10 cellular contexts compared by ENCODE assay signal in genomic region chr11:76666408-76666807, GRCh38. TPM values are rescaled to one million over a fixed set of nuclear protein-coding genes. Genes with fewer than 3 reads are reported as not detected.
DNase-seq lines count a peak whose midpoint lies in the region; ATAC-seq, FAIRE-seq and TF ChIP-seq lines count a peak whose summit lies in the region.
"Had no signal": no experiment of that assay in that cellular context is flagged by ENCODE, and none has a peak within 500 bp of the region (broad histone marks: within the 10 kb centered on the region; RNA-seq: fewer than 3 reads in every experiment).

No MANE protein-coding gene starts in this region.

- H3K4me1 Mint-ChIP-seq in activated T-cell treated with anti-CD3 and anti-CD28 coated beads, Interleukin-2, amount 50 U/mL, for 4 hours (ENCODE audit: low read depth) = peaks cover 29% of the 10 kb centered on the region
- H3K4me1 Mint-ChIP-seq in WTC11 = peaks cover 21% of the 10 kb centered on the region

- H3K36me3 ChIP-seq in upper lobe of right lung = no peaks in the 10 kb centered on the region

- TF ChIP-seq CTCF in WTC11 (IDR thresholded peaks at IDR 0.05) = no peak
- no peak for TF ChIP-seq CTCF in upper lobe of right lung (IDR thresholded peaks at IDR 0.05)

- no peak for ATAC-seq in activated T-cell treated with anti-CD3 and anti-CD28 coated beads, Interleukin-2, amount 50 U/mL, for 4 hours
- ATAC-seq in WTC11 (peak; percentile 54), left lobe of liver (peak; percentile 31), upper lobe of right lung (peak; percentile 36), HG03342 (IDR thresholded peaks at IDR 0.05; ENCODE audit: unreplicated experiment) (no peak)

- POLR2A ChIA-PET in WTC11 (lab: Charles Lee) = no interaction called here

- intact Hi-C loops in upper lobe of right lung (cut with DNase I) = loop anchor here (10.0 kb wide), 1 partner anchor 52 kb away; no protein-coding TSS in a partner anchor

- H3K9me3 Mint-ChIP-seq in activated T-cell treated with anti-CD3 and anti-CD28 coated beads, Interleukin-2, amount 50 U/mL, for 4 hours = no peaks in the 10 kb centered on the region
- H3K9me3 Mint-ChIP-seq in WTC11 = no peaks in the 10 kb centered on the region

- CTCF ChIA-PET in WTC11 (lab: Charles Lee) = interaction anchor here (1.4 kb wide), 1 partner anchor 68 kb away, joined by 3 read pairs; no protein-coding TSS in a partner anchor

- H3K27me3 Mint-ChIP-seq in activated T-cell treated with anti-CD3 and anti-CD28 coated beads, Interleukin-2, amount 50 U/mL, for 4 hours (ENCODE audit: low read depth) = peaks cover 23% of the 10 kb centered on the region
- peaks cover 17% of the 10 kb centered on the region for H3K27me3 Mint-ChIP-seq in WTC11 (ENCODE audit: low read depth)

- no peaks in the 10 kb centered on the region for H3K36me3 Mint-ChIP-seq in activated T-cell treated with anti-CD3 and anti-CD28 coated beads, Interleukin-2, amount 50 U/mL, for 4 hours (ENCODE audit: insufficient read depth)
- H3K36me3 Mint-ChIP-seq in WTC11 = no peaks in the 10 kb centered on the region

- H3K27ac ChIP-seq in upper lobe of right lung = peak overlapping the region; percentile 24

- H3K27me3 ChIP-seq in upper lobe of right lung = peaks cover 13% of the 10 kb centered on the region

- FAIRE-seq in HTR-8/SVneo (lab: Jason Lieb, UNC) = no peak

- peak overlapping the region; percentile 41 for H3K4me3 Mint-ChIP-seq in activated T-cell treated with anti-CD3 and anti-CD28 coated beads, Interleukin-2, amount 50 U/mL, for 4 hours
- H3K4me3 Mint-ChIP-seq in WTC11 = no peak overlapping the region

- no peak overlapping the region for H3K27ac Mint-ChIP-seq in WTC11

- H3K4me3 ChIP-seq in upper lobe of right lung = peak overlapping the region; percentile 44

- peaks cover 32% of the 10 kb centered on the region for H3K4me1 ChIP-seq in upper lobe of right lung

- DNase-seq in activated T-cell treated with anti-CD3 and anti-CD28 coated beads, Interleukin-2, amount 50 U/mL, for 4 hours = no peak
- DNase-seq in activated T-cell treated with anti-CD3 and anti-CD28 coated beads, Interleukin-2, amount 50 U/mL, for 48 hours = no peak
- no peak for DNase-seq in WTC11 (ENCODE audit: low spot score)
- DNase-seq in left lobe of liver (ENCODE audit: low spot score) = no peak
- peak; percentile 65 for DNase-seq in upper lobe of right lung
- DNase-seq in HTR-8/SVneo (ENCODE audit: insufficient read length, low spot score) = no peak
- DNase-seq in NCI-H2227 treated with DMSO at 0.1 percent for 48 hours (lab: John Stamatoyannopoulos, UW) = no peak
- DNase-seq: activated CD4-positive, alpha-beta T cell treated with anti-CD3 and anti-CD28 coated beads for 48 hours; stimulated activated CD4-positive, alpha-beta T cell treated with anti-CD3 and anti-CD28 coated beads, Interleukin-4, amount 100 ng/mL, for 24 hours had no signal

- no peaks in the 10 kb centered on the region for H3K9me3 ChIP-seq in upper lobe of right lung

TF ChIP-seq in WTC11, 78 proteins besides CTCF, POLR2A, EP300 and RAD21:
- no peak for TF ChIP-seq FOXJ3 (CRISPR knock-in tag; IDR thresholded peaks at IDR 0.05; ENCODE audit: borderline replicate concordance)
- TF ChIP-seq EMX1 (CRISPR knock-in tag; IDR thresholded peaks at IDR 0.05) = no peak
- TF ChIP-seq ETV6 (CRISPR knock-in tag; IDR thresholded peaks at IDR 0.05) = no peak
- no peak for TF ChIP-seq FOXP1 (CRISPR knock-in tag; IDR thresholded peaks at IDR 0.05; ENCODE audit: borderline replicate concordance)
- TF ChIP-seq, protein P1, sequence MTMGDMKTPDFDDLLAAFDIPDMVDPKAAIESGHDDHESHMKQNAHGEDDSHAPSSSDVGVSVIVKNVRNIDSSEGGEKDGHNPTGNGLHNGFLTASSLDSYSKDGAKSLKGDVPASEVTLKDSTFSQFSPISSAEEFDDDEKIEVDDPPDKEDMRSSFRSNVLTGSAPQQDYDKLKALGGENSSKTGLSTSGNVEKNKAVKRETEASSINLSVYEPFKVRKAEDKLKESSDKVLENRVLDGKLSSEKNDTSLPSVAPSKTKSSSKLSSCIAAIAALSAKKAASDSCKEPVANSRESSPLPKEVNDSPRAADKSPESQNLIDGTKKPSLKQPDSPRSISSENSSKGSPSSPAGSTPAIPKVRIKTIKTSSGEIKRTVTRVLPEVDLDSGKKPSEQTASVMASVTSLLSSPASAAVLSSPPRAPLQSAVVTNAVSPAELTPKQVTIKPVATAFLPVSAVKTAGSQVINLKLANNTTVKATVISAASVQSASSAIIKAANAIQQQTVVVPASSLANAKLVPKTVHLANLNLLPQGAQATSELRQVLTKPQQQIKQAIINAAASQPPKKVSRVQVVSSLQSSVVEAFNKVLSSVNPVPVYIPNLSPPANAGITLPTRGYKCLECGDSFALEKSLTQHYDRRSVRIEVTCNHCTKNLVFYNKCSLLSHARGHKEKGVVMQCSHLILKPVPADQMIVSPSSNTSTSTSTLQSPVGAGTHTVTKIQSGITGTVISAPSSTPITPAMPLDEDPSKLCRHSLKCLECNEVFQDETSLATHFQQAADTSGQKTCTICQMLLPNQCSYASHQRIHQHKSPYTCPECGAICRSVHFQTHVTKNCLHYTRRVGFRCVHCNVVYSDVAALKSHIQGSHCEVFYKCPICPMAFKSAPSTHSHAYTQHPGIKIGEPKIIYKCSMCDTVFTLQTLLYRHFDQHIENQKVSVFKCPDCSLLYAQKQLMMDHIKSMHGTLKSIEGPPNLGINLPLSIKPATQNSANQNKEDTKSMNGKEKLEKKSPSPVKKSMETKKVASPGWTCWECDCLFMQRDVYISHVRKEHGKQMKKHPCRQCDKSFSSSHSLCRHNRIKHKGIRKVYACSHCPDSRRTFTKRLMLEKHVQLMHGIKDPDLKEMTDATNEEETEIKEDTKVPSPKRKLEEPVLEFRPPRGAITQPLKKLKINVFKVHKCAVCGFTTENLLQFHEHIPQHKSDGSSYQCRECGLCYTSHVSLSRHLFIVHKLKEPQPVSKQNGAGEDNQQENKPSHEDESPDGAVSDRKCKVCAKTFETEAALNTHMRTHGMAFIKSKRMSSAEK (CRISPR knock-in tag; IDR thresholded peaks at IDR 0.05; ENCODE audit: borderline replicate concordance) = no peak
- TF ChIP-seq SMAD3 (CRISPR knock-in tag; IDR thresholded peaks at IDR 0.05; ENCODE audit: borderline replicate concordance) = no peak
- no peak for TF ChIP-seq GRHL2 (CRISPR knock-in tag; IDR thresholded peaks at IDR 0.05; ENCODE audit: insufficient replicate concordance, severe bottlenecking)
TF ChIP-seq in WTC11: peak in this region for 0.

RNA-seq across cellular contexts. Expression of gene LRRC32, which starts 4.1 kb away (rescaled TPM):
- total RNA-seq in activated T-cell treated with anti-CD3 and anti-CD28 coated beads, Interleukin-2, amount 50 U/mL, for 4 hours = 1 to 10 TPM; 4.6 to 5.8 (median 4.6) TPM
- total RNA-seq in WTC11 (2021) (0.74 to 1.7 TPM (median 1.6 TPM) in 3 replicates), left lobe of liver (10.5 TPM), upper lobe of right lung (111 TPM)

Comparison
In these comparisons a context has a peak if more than half of its experiments do, and no peak if none do; other contexts are left out.
1. ATAC-seq: peak in WTC11 (single experiment), left lobe of liver (single experiment) and upper lobe of right lung (single experiment); none in activated T-cell treated with anti-CD3 and anti-CD28 coated beads, Interleukin-2, amount 50 U/mL, for 4 hours (0 of 2) and HG03342 (single experiment).